ENCODE assay signal across 18 cellular contexts in genomic region chr2:184357033-184357432, GRCh38.
"Had no signal": no experiment of that assay in that cellular context is flagged by ENCODE, and none has a peak within 500 bp of the region (broad histone marks: within the 10 kb centered on the region; RNA-seq: fewer than 3 reads in every experiment).

No MANE protein-coding gene starts in this region.

- H3K4me3 Mint-ChIP-seq: activated CD4-positive, alpha-beta T cell treated with anti-CD3 and anti-CD28 coated beads, Interleukin-2, amount 10 ng/mL, durations not matched to agents 7 days and 5 days; activated naive CD8-positive, alpha-beta T cell; brain; nephron progenitor cell; stimulated activated naive CD8-positive, alpha-beta T cell treated with anti-CD3 and anti-CD28 coated beads, Interleukin-15, Interleukin-2, amounts not matched to agents 100 ng/mL and 50 ng/mL, for 24 hours; type B pancreatic cell had no signal

- H3K36me3 ChIP-seq: colonic mucosa, esophagus muscularis mucosa, sigmoid colon, spleen, suprapubic skin had no signal

- H3K4me1 Mint-ChIP-seq: activated CD4-positive, alpha-beta T cell treated with anti-CD3 and anti-CD28 coated beads, Interleukin-2, amount 10 ng/mL, durations not matched to agents 7 days and 5 days; brain; nephron progenitor cell had no signal

- H3K9me3 Mint-ChIP-seq: activated CD4-positive, alpha-beta T cell treated with anti-CD3 and anti-CD28 coated beads, Interleukin-2, amount 10 ng/mL, durations not matched to agents 7 days and 5 days; brain; nephron progenitor cell; stimulated activated naive CD8-positive, alpha-beta T cell treated with anti-CD3 and anti-CD28 coated beads, Interleukin-15, Interleukin-2, amounts not matched to agents 100 ng/mL and 50 ng/mL, for 24 hours; type B pancreatic cell had no signal

- ATAC-seq: left ventricle myocardium superior, psoas muscle had no signal

- H3K4me1 ChIP-seq: colonic mucosa, esophagus muscularis mucosa, psoas muscle, sigmoid colon, spleen, suprapubic skin had no signal

- H3K27me3 ChIP-seq: colonic mucosa, esophagus muscularis mucosa, sigmoid colon, spleen, suprapubic skin had no signal

- H3K36me3 Mint-ChIP-seq: activated naive CD8-positive, alpha-beta T cell; brain; type B pancreatic cell had no signal

- DNase-seq: activated CD4-positive, alpha-beta T cell treated with anti-CD3 and anti-CD28 coated beads, Interleukin-2, amount 10 ng/mL, durations not matched to agents 7 days and 5 days; activated CD8-positive, alpha-beta memory T cell treated with anti-CD3 and anti-CD28 coated beads, Interleukin-2, amount 50 U/mL, for 48 hours; activated gamma-delta T cell treated with Interleukin-2 at 50 U/mL for 16 hours; central memory CD4-positive, alpha-beta T cell; colonic mucosa; hypothalamus; left ventricle myocardium superior; mesendoderm; nephron progenitor cell; psoas muscle; sigmoid colon; spleen had no signal

- H3K27ac Mint-ChIP-seq: activated CD4-positive, alpha-beta T cell treated with anti-CD3 and anti-CD28 coated beads, Interleukin-2, amount 10 ng/mL, durations not matched to agents 7 days and 5 days; activated naive CD8-positive, alpha-beta T cell; brain; nephron progenitor cell; stimulated activated naive CD8-positive, alpha-beta T cell treated with anti-CD3 and anti-CD28 coated beads, Interleukin-15, Interleukin-2, amounts not matched to agents 100 ng/mL and 50 ng/mL, for 24 hours; type B pancreatic cell had no signal

- H3K27ac ChIP-seq: colonic mucosa, esophagus muscularis mucosa, psoas muscle, sigmoid colon, spleen, suprapubic skin had no signal

- H3K4me3 ChIP-seq: colonic mucosa, esophagus muscularis mucosa, psoas muscle, sigmoid colon, spleen, suprapubic skin had no signal

- H3K27me3 Mint-ChIP-seq: activated CD4-positive, alpha-beta T cell treated with anti-CD3 and anti-CD28 coated beads, Interleukin-2, amount 10 ng/mL, durations not matched to agents 7 days and 5 days; activated naive CD8-positive, alpha-beta T cell; brain; stimulated activated naive CD8-positive, alpha-beta T cell treated with anti-CD3 and anti-CD28 coated beads, Interleukin-15, Interleukin-2, amounts not matched to agents 100 ng/mL and 50 ng/mL, for 24 hours had no signal

- H3K9me3 ChIP-seq: colonic mucosa, esophagus muscularis mucosa, psoas muscle, sigmoid colon, spleen, suprapubic skin had no signal
